ENCODE assay signal across 11 cellular contexts in the genomic region with DNA sequence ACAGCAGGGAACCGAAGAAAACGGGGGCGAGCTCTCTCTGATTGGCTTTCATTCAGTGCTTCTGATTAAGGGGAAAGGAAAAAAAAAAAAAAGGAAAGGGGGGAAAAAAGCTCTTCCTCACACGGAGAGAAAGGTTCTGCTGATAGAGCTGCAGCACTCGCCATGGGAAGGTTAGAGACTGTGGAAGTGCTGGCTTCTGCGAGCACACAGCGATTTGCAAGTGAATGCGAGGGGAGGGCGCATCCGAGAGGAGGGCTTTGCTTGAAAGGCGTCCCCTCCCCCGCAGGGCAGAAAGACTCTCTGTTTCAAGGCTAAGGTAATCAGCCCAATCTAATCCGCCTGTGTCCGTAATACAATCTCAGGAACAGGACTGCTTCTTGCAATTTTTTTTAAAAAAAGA. TPM values are rescaled to one million over a fixed set of nuclear protein-coding genes. Genes with fewer than 3 reads are reported as not detected.
DNase-seq lines count a peak whose midpoint lies in the region; ATAC-seq and TF ChIP-seq lines count a peak whose summit lies in the region.
"Had no signal": no experiment of that assay in that cellular context is flagged by ENCODE, and none has a peak within 500 bp of the region (broad histone marks: within the 10 kb centered on the region; RNA-seq: fewer than 3 reads in every experiment).

CDH10 (minus strand) TSS at position 222 of the 400 bp plus-strand sequence. CDS start 51,488 bp downstream, outside the sequence.

- DNase-seq in Right ventricle myocardium inferior (ENCODE audit: missing footprints) (peak; percentile 34), Right ventricle myocardium superior (no peak), upper lobe of right lung (no peak), tibial artery (no peak), gastrocnemius medialis (no peak)

- H3K36me3 ChIP-seq in iPS-18a (ENCODE audit: control insufficient read depth, low read depth, low read length) = no peaks in the 10 kb centered on the region
- no peaks in the 10 kb centered on the region for H3K36me3 ChIP-seq in upper lobe of right lung
- no peaks in the 10 kb centered on the region for H3K36me3 ChIP-seq in tibial artery
- H3K36me3 ChIP-seq in gastrocnemius medialis = no peaks in the 10 kb centered on the region
- H3K36me3 ChIP-seq: BLaER1 had no signal

- no peak for ATAC-seq in Right ventricle myocardium inferior
- no peak for ATAC-seq in Right ventricle myocardium superior (ENCODE audit: poor library complexity)
- no peak for ATAC-seq in upper lobe of right lung
- no peak for ATAC-seq in gastrocnemius medialis
- ATAC-seq in HG02763 (IDR thresholded peaks at IDR 0.05; ENCODE audit: unreplicated experiment) = no peak
- ATAC-seq: activated T-helper 17 cell treated with anti-CD3 and anti-CD28 coated beads, Interleukin-2, amount 50 U/mL, for 72 hours had no signal

- no peak within 1 kb of the TSS for H3K9ac ChIP-seq in iPS-18a (ENCODE audit: low read length)
- H3K9ac ChIP-seq: BLaER1 had no signal

- intact Hi-C loops in Right ventricle myocardium inferior (cut with DNase I) = no loop called here
- intact Hi-C loops in Right ventricle myocardium superior (cut with DNase I) = no loop called here
- intact Hi-C loops in upper lobe of right lung (cut with DNase I) = no loop called here
- intact Hi-C loops in tibial artery (cut with DNase I; ENCODE audit: low total_unique reads) = no loop called here
- intact Hi-C loops in gastrocnemius medialis (cut with DNase I; ENCODE audit: low total_unique reads) = no loop called here

- in situ Hi-C loops in gastrocnemius medialis (cut with MboI; ENCODE audit: low sequenced_read_pairs in 4 of 4) = no loop called here

- peak within 1 kb of the TSS; percentile 53 for H3K4me3 ChIP-seq in iPS-18a (ENCODE audit: low read length)
- peak within 1 kb of the TSS; percentile 13 for H3K4me3 ChIP-seq in upper lobe of right lung
- H3K4me3 ChIP-seq in tibial artery = no peak within 1 kb of the TSS
- no peak within 1 kb of the TSS for H3K4me3 ChIP-seq in gastrocnemius medialis
- H3K4me3 ChIP-seq: BLaER1 had no signal

- no peak for TF ChIP-seq POLR2A in gastrocnemius medialis (IDR thresholded peaks at IDR 0.05)

- H3K9me3 ChIP-seq in iPS-18a (ENCODE audit: control insufficient read depth, low read depth, low read length) = no peaks in the 10 kb centered on the region
- no peaks in the 10 kb centered on the region for H3K9me3 ChIP-seq in upper lobe of right lung
- no peaks in the 10 kb centered on the region for H3K9me3 ChIP-seq in tibial artery
- no peaks in the 10 kb centered on the region for H3K9me3 ChIP-seq in gastrocnemius medialis
- H3K9me3 ChIP-seq: BLaER1 had no signal

- H3K27me3 ChIP-seq in iPS-18a (ENCODE audit: control insufficient read depth, insufficient read depth, low read length) = peaks cover 7% of the 10 kb centered on the region
- peaks cover 14% of the 10 kb centered on the region for H3K27me3 ChIP-seq in upper lobe of right lung
- no peaks in the 10 kb centered on the region for H3K27me3 ChIP-seq in tibial artery
- H3K27me3 ChIP-seq in gastrocnemius medialis = peaks cover 0 to 4% (median 0%) of the 10 kb centered on the region in 3 donors
- H3K27me3 ChIP-seq: BLaER1 had no signal

- no peak for TF ChIP-seq CTCF in upper lobe of right lung (IDR thresholded peaks at IDR 0.05)
- no peak for TF ChIP-seq CTCF in tibial artery (IDR thresholded peaks at IDR 0.05)
- no peak for TF ChIP-seq CTCF in gastrocnemius medialis (IDR thresholded peaks at IDR 0.05 in 4 of 5, conservative IDR thresholded peaks at IDR 0.05 in 1 of 5)

- H3K27ac ChIP-seq in angular gyrus (ENCODE audit: low read depth, low read length) (peak within 1 kb of the TSS; percentile 55), iPS-18a (ENCODE audit: low read length) (no peak within 1 kb of the TSS), upper lobe of right lung (no peak within 1 kb of the TSS), tibial artery (no peak within 1 kb of the TSS), gastrocnemius medialis (no peak within 1 kb of the TSS)
- H3K27ac ChIP-seq: BLaER1 had no signal

- H3K4me1 ChIP-seq in iPS-18a (ENCODE audit: control insufficient read depth, low read depth, low read length) (peaks cover 19% of the 10 kb centered on the region), upper lobe of right lung (no peaks in the 10 kb centered on the region), tibial artery (peaks cover 0 to 9% (median 3%) of the 10 kb centered on the region in 4 donors), gastrocnemius medialis (no peaks in the 10 kb centered on the region)
- H3K4me1 ChIP-seq: BLaER1 had no signal

RNA-seq across cellular contexts. Expression of gene CDH10, which starts in this region (rescaled TPM):
- total RNA-seq in Right ventricle myocardium inferior = 0.11 TPM
- total RNA-seq in Right ventricle myocardium superior = not detected
- not detected for total RNA-seq in upper lobe of right lung
- not detected for total RNA-seq in gastrocnemius medialis
- total RNA-seq: activated T-helper 17 cell treated with anti-CD3 and anti-CD28 coated beads, Interleukin-2, amount 50 U/mL, for 72 hours; mesenteric fat pad had no signal

Comparison
In these comparisons a context has a peak if more than half of its experiments do, and no peak if none do; other contexts are left out.
1. Peak in DNase-seq in Right ventricle myocardium inferior; RNA of the gene not detected or under 1 TPM.
2. H3K4me3 ChIP-seq: peak in iPS-18a (single experiment) and upper lobe of right lung (single experiment); none in tibial artery (0 of 2) and gastrocnemius medialis (0 of 4).